In genomic region chr10:116076616-116077015, GRCh38 we compare ENCODE assay signal across 14 cellular contexts.
A peak's percentile ranks its signal among the peaks of the same experiment; 100 is the strongest.
DNase-seq lines count a peak whose midpoint lies in the region; TF ChIP-seq lines count a peak whose summit lies in the region.
"Had no signal": no experiment of that assay in that cellular context is flagged by ENCODE, and none has a peak within 500 bp of the region (broad histone marks: within the 10 kb centered on the region; RNA-seq: fewer than 3 reads in every experiment).

No MANE protein-coding gene starts in this region.

- no peak overlapping the region for H3K27ac ChIP-seq in BLaER1 treated with 17β-estradiol and CSF1 and Interleukin-3, amounts not matched to agents 10 nM and 100 nM

- no peaks in the 10 kb centered on the region for H4K20me1 ChIP-seq in BLaER1 treated with 17β-estradiol and CSF1 and Interleukin-3, amounts not matched to agents 10 nM and 100 nM

- no peak overlapping the region for H3K4me3 Mint-ChIP-seq in glutamatergic neuron (ENCODE audit: unreplicated experiment)
- H3K4me3 Mint-ChIP-seq: CD4-positive, CD25-positive, alpha-beta regulatory T cell; H9 had no signal

- peaks cover 7% of the 10 kb centered on the region for H3K36me3 Mint-ChIP-seq in glutamatergic neuron (ENCODE audit: unreplicated experiment)
- H3K36me3 Mint-ChIP-seq: CD4-positive, CD25-positive, alpha-beta regulatory T cell had no signal

- DNase-seq in HS-5 (ENCODE audit: low read depth) (peak; percentile 2), glutamatergic neuron (no peak), HCEC 1CT (no peak), Ammon's horn (ENCODE audit: low spot score) (no peak), activated T-cell treated with anti-CD3 and anti-CD28 coated beads for 4 hours (no peak)
- DNase-seq: ACHN; AML-193; C1 segment of cervical spinal cord; Caco-2; CD4-positive, CD25-positive, alpha-beta regulatory T cell; DMS79; H9 had no signal

- no peak overlapping the region for H3K9ac ChIP-seq in BLaER1 treated with 17β-estradiol and CSF1 and Interleukin-3, amounts not matched to agents 10 nM and 100 nM

- H3K36me3 ChIP-seq in BLaER1 treated with 17β-estradiol and CSF1 and Interleukin-3, amounts not matched to agents 10 nM and 100 nM, result no peaks in the 10 kb centered on the region

- peaks cover 55% of the 10 kb centered on the region for H3K4me1 Mint-ChIP-seq in glutamatergic neuron (ENCODE audit: low read depth, unreplicated experiment)
- H3K4me1 Mint-ChIP-seq: CD4-positive, CD25-positive, alpha-beta regulatory T cell had no signal

- H3K4me1 ChIP-seq in BLaER1 treated with 17β-estradiol and CSF1 and Interleukin-3, amounts not matched to agents 10 nM and 100 nM, result peaks cover 0 to 8% (median 6%) of the 10 kb centered on the region in 10 experiments; a peak in 8 of 20 replicates

- no peak overlapping the region for H3K4me3 ChIP-seq in BLaER1 treated with 17β-estradiol and CSF1 and Interleukin-3, amounts not matched to agents 10 nM and 100 nM
- H3K4me3 ChIP-seq: GM12878 had no signal

- peak overlapping the region in 7 of 11 experiments; percentile 5 to 51 (median 40); a peak in 10 of 22 replicates for H3K4me2 ChIP-seq in BLaER1 treated with 17β-estradiol and CSF1 and Interleukin-3, amounts not matched to agents 10 nM and 100 nM

- TF ChIP-seq CTCF in glutamatergic neuron (IDR thresholded peaks at IDR 0.05; ENCODE audit: partially characterized antibody, unreplicated experiment), result no peak

- H3K9me3 Mint-ChIP-seq in glutamatergic neuron (ENCODE audit: unreplicated experiment), result peaks cover 36% of the 10 kb centered on the region
- H3K9me3 Mint-ChIP-seq: H9 had no signal

- H3K9me3 ChIP-seq in BLaER1 treated with 17β-estradiol and CSF1 and Interleukin-3, amounts not matched to agents 10 nM and 100 nM (replicated peaks in 1 of 11), result no peaks in the 10 kb centered on the region
- H3K9me3 ChIP-seq: Caco-2 had no signal

- no peaks in the 10 kb centered on the region for H3K27me3 ChIP-seq in BLaER1 treated with 17β-estradiol and CSF1 and Interleukin-3, amounts not matched to agents 10 nM and 100 nM

- peak overlapping the region; percentile 38 for H3K27ac Mint-ChIP-seq in glutamatergic neuron (ENCODE audit: unreplicated experiment)
- H3K27ac Mint-ChIP-seq: CD4-positive, CD25-positive, alpha-beta regulatory T cell; H9 had no signal

- H3K27me3 Mint-ChIP-seq in glutamatergic neuron (ENCODE audit: unreplicated experiment), result peaks cover 23% of the 10 kb centered on the region
- H3K27me3 Mint-ChIP-seq: CD4-positive, CD25-positive, alpha-beta regulatory T cell had no signal
